In genomic region chr1:174883361-174883760, GRCh38 we compare ENCODE assay signal across 10 cellular contexts.
DNase-seq lines count a peak whose midpoint lies in the region; ATAC-seq and TF ChIP-seq lines count a peak whose summit lies in the region.
"Had no signal": no experiment of that assay in that cellular context is flagged by ENCODE, and none has a peak within 500 bp of the region (broad histone marks: within the 10 kb centered on the region; RNA-seq: fewer than 3 reads in every experiment).

No MANE protein-coding gene starts in this region.

- no peak overlapping the region for H3K4me3 Mint-ChIP-seq in neural progenitor cell

- H3K27me3 Mint-ChIP-seq in neural progenitor cell (ENCODE audit: insufficient read depth, low read depth) = no peaks in the 10 kb centered on the region

- H3K36me3 ChIP-seq in neural progenitor cell = no peaks in the 10 kb centered on the region
- peaks cover 0 to 18% (median 0%) of the 10 kb centered on the region in 6 donors for H3K36me3 ChIP-seq in spleen

- H3K9ac ChIP-seq in neural progenitor cell = no peak overlapping the region

- TF ChIP-seq POLR2A in spleen (IDR thresholded peaks at IDR 0.05) = no peak

- H3K4me3 ChIP-seq in neural progenitor cell = no peak overlapping the region
- no peak overlapping the region for H3K4me3 ChIP-seq in spleen
- H3K4me3 ChIP-seq: lower lobe of right lung had no signal

- no peak overlapping the region for H3K27ac Mint-ChIP-seq in neural progenitor cell

- peaks cover 7% of the 10 kb centered on the region for H3K4me1 Mint-ChIP-seq in neural progenitor cell

- H3K4me1 ChIP-seq in neural progenitor cell (peaks cover 19% of the 10 kb centered on the region), spleen (peaks cover 0 to 17% (median 2%) of the 10 kb centered on the region in 6 donors)

- H3K79me2 ChIP-seq in neural progenitor cell (ENCODE audit: low read depth) = peaks cover 52% of the 10 kb centered on the region

- in situ Hi-C loops in T47D (cut with HindIII; ENCODE audit: low pct_unique_long_range_greater_than_20kb, low sequenced_read_pairs) = no loop called here

- 100% methylated on average over 1 of the region's 1 CpG for WGBS in spleen, 5 donors

- H3K27ac ChIP-seq in neural progenitor cell = peak overlapping the region; percentile 8
- H3K27ac ChIP-seq in spleen = no peak overlapping the region
- H3K27ac ChIP-seq: lower lobe of right lung had no signal

- TF ChIP-seq CTCF in neural progenitor cell (IDR thresholded peaks at IDR 0.05) = peak; percentile 52
- TF ChIP-seq CTCF in spleen (IDR thresholded peaks at IDR 0.05 in 8 of 11, conservative IDR thresholded peaks at IDR 0.05 in 3 of 11) = no peak

- no peak overlapping the region for H3K4me2 ChIP-seq in neural progenitor cell

- H3K9me3 Mint-ChIP-seq in neural progenitor cell = no peaks in the 10 kb centered on the region

- H3F3A ChIP-seq in neural progenitor cell (ENCODE audit: low read depth) = peaks cover 27% of the 10 kb centered on the region

- H3K27me3 ChIP-seq in neural progenitor cell (no peaks in the 10 kb centered on the region), spleen (replicated peaks in 1 of 7) (no peaks in the 10 kb centered on the region)

- H4K20me1 ChIP-seq in neural progenitor cell (ENCODE audit: low read depth) = no peaks in the 10 kb centered on the region

- ATAC-seq in HG03439 (IDR thresholded peaks at IDR 0.05; ENCODE audit: unreplicated experiment) = no peak
- ATAC-seq in GM19463 (IDR thresholded peaks at IDR 0.05; ENCODE audit: unreplicated experiment) = no peak

- H3K9me3 ChIP-seq in neural progenitor cell (ENCODE audit: low read depth) (no peaks in the 10 kb centered on the region), spleen (no peaks in the 10 kb centered on the region)
- H3K9me3 ChIP-seq: lower lobe of right lung had no signal

- H2AFZ ChIP-seq in neural progenitor cell (replicated peaks) = no peak overlapping the region

- DNase-seq in ELF-1 (ENCODE audit: low read depth, low spot score) (peak; percentile 42), NCI-H187 treated with DMSO at 0.1 percent for 48 hours (lab: John Stamatoyannopoulos, UW) (peak; percentile 11), T47D (ENCODE audit: low read depth in 1 of 2, low spot score in 1 of 2) (peak; percentile 25 to 77), neural progenitor cell (ENCODE audit: low spot score) (peak; percentile 59), spleen (no peak)
- DNase-seq: central memory CD4-positive, alpha-beta T cell; lower lobe of right lung; stimulated activated CD4-positive, alpha-beta T cell treated with anti-CD3 and anti-CD28 coated beads, Interleukin-4, amount 100 ng/mL, for 1 hour had no signal

- intact Hi-C loops in spleen (cut with DNase I; ENCODE audit: low total_unique reads) = no loop called here

- no peaks in the 10 kb centered on the region for H3K36me3 Mint-ChIP-seq in neural progenitor cell
